ENCODE assay signal across 27 cellular contexts in genomic region chrX:129813662-129814061, GRCh38. TPM values are rescaled to one million over a fixed set of nuclear protein-coding genes. Genes with fewer than 3 reads are reported as not detected.
"Had no signal": no experiment of that assay in that cellular context is flagged by ENCODE, and none has a peak within 500 bp of the region (broad histone marks: within the 10 kb centered on the region; RNA-seq: fewer than 3 reads in every experiment).

No MANE protein-coding gene starts in this region.

- H3K27me3 ChIP-seq: esophagus muscularis mucosa, foreskin keratinocyte, gastroesophageal sphincter, heart left ventricle, hepatocyte had no signal

- H3K27ac ChIP-seq: coronary artery, esophagus muscularis mucosa, foreskin keratinocyte, gastroesophageal sphincter, heart left ventricle, hepatocyte, lower lobe of right lung had no signal

- ATAC-seq: foreskin keratinocyte, gastroesophageal sphincter, heart left ventricle, left colon, left lobe of liver, left ventricle myocardium superior, mucosa of descending colon had no signal

- H3K4me1 ChIP-seq: esophagus muscularis mucosa, foreskin keratinocyte, gastroesophageal sphincter, lower lobe of right lung had no signal

- H3K9me3 ChIP-seq: esophagus muscularis mucosa, gastroesophageal sphincter, heart left ventricle, lower lobe of right lung, mucosa of descending colon had no signal

- DNase-seq: dermis blood vessel endothelial cell; dorsolateral prefrontal cortex; effector CD4-positive, alpha-beta T cell; effector memory CD4-positive, alpha-beta T cell; foreskin keratinocyte; heart left ventricle; hypothalamus; immature natural killer cell; islet precursor cell; kidney; kidney glomerular epithelial cell; left colon; left ventricle myocardium superior; lower lobe of right lung; mesenchymal stem cell; mucosa of descending colon had no signal

- H3K4me3 ChIP-seq: coronary artery, dorsolateral prefrontal cortex, esophagus muscularis mucosa, gastroesophageal sphincter, heart left ventricle, hepatocyte, lower lobe of right lung, mucosa of descending colon had no signal

RNA-seq across cellular contexts. Expression of gene SASH3, which starts 33.9 kb away (rescaled TPM):
- total RNA-seq: dermis blood vessel endothelial cell, endothelial cell of umbilical vein, epithelial cell of proximal tubule, fibroblast of villous mesenchyme, foreskin keratinocyte, lung microvascular endothelial cell, mesothelial cell of epicardium, myocyte had no signal
